18 cellular contexts compared by ENCODE assay signal in the genomic region with DNA sequence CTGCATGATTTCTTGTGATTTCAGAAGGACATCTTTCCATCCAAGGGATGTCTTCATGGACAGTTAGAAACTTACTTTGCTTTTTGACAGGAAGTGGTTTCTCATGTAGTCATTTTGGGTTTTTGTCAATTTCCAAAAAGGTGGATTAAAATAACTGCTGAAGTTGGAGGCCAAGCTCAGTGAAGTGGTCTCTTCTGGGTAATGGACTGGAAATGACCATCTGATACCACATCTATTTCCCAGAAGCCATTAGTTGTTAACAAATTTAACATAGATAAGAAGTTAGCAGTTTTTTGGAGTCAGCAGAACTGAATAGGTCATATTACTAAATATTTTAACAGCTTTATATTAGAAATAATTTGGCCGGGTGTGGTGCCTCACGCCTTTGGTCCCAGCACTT.
A peak's percentile ranks its signal among the peaks of the same experiment; 100 is the strongest.
DNase-seq lines count a peak whose midpoint lies in the region; ATAC-seq and TF ChIP-seq lines count a peak whose summit lies in the region.
"Had no signal": no experiment of that assay in that cellular context is flagged by ENCODE, and none has a peak within 500 bp of the region (broad histone marks: within the 10 kb centered on the region; RNA-seq: fewer than 3 reads in every experiment).

No MANE protein-coding gene starts in this region.

- H3K9me3 Mint-ChIP-seq in activated T-helper 1 cell treated with anti-CD3 and anti-CD28 coated beads, Interleukin-12 subunit alpha, Interleukin-12 subunit beta, Interleukin-2, Interleukin-4 antibody, amounts not matched to agents 30 ng/mL and 10 ng/mL and 1 ng/mL, durations not matched to agents 14 hours and 24 hours and 36 hours, result no peaks in the 10 kb centered on the region
- H3K9me3 Mint-ChIP-seq: T-helper 1 cell treated with Interleukin-12 subunit alpha and Interleukin-12 subunit beta and Interleukin-4 antibody, amounts not matched to agents 30 μg/mL and 1 μg/mL, for 36 hours had no signal

- H3K4me3 Mint-ChIP-seq in activated T-helper 1 cell treated with anti-CD3 and anti-CD28 coated beads, Interleukin-12 subunit alpha, Interleukin-12 subunit beta, Interleukin-2, Interleukin-4 antibody, amounts not matched to agents 30 ng/mL and 10 ng/mL and 1 ng/mL, durations not matched to agents 14 hours and 24 hours and 36 hours, result no peak overlapping the region
- H3K4me3 Mint-ChIP-seq: B cell; CD4-positive, alpha-beta memory T cell; T-helper 1 cell treated with Interleukin-12 subunit alpha and Interleukin-12 subunit beta and Interleukin-4 antibody, amounts not matched to agents 30 μg/mL and 1 μg/mL, for 36 hours had no signal

- H3K36me3 ChIP-seq in SJSA1, result no peaks in the 10 kb centered on the region; the same call in 1 of the 2 replicates
- no peaks in the 10 kb centered on the region for H3K36me3 ChIP-seq in osteoblast (ENCODE audit: insufficient read depth, low read length)

- H3K27me3 ChIP-seq in SJSA1 (replicated peaks) (no peaks in the 10 kb centered on the region), osteoblast (ENCODE audit: insufficient read depth, low read length) (no peaks in the 10 kb centered on the region)

- H3K4me1 ChIP-seq in SJSA1 (replicated peaks) (peaks cover 53% of the 10 kb centered on the region), osteoblast (ENCODE audit: insufficient read depth, low read length) (peaks cover 17% of the 10 kb centered on the region)

- H3K9me3 ChIP-seq in SJSA1 (replicated peaks) (no peaks in the 10 kb centered on the region), osteoblast (ENCODE audit: low read depth, low read length) (no peaks in the 10 kb centered on the region)

- H3K27ac Mint-ChIP-seq in activated T-helper 1 cell treated with anti-CD3 and anti-CD28 coated beads, Interleukin-12 subunit alpha, Interleukin-12 subunit beta, Interleukin-2, Interleukin-4 antibody, amounts not matched to agents 30 ng/mL and 10 ng/mL and 1 ng/mL, durations not matched to agents 14 hours and 24 hours and 36 hours, result no peak overlapping the region
- H3K27ac Mint-ChIP-seq: B cell; CD4-positive, alpha-beta memory T cell; T-helper 1 cell treated with Interleukin-12 subunit alpha and Interleukin-12 subunit beta and Interleukin-4 antibody, amounts not matched to agents 30 μg/mL and 1 μg/mL, for 36 hours had no signal

- H3K27ac ChIP-seq in SJSA1, result peak overlapping the region; percentile 74
- H3K27ac ChIP-seq in osteoblast (ENCODE audit: low read depth, low read length), result peak overlapping the region; percentile 70

- H3K36me3 Mint-ChIP-seq in activated T-helper 1 cell treated with anti-CD3 and anti-CD28 coated beads, Interleukin-12 subunit alpha, Interleukin-12 subunit beta, Interleukin-2, Interleukin-4 antibody, amounts not matched to agents 30 ng/mL and 10 ng/mL and 1 ng/mL, durations not matched to agents 14 hours and 24 hours and 36 hours (ENCODE audit: low read depth), result no peaks in the 10 kb centered on the region
- H3K36me3 Mint-ChIP-seq: CD4-positive, alpha-beta memory T cell had no signal

- ATAC-seq in Right ventricle myocardium superior (ENCODE audit: poor library complexity) (no peak), HG03097 (IDR thresholded peaks at IDR 0.05; ENCODE audit: low FRiP score, unreplicated experiment) (no peak), GM21529 (IDR thresholded peaks at IDR 0.05; ENCODE audit: unreplicated experiment) (no peak)
- ATAC-seq: PC-3 had no signal

- H4K20me1 ChIP-seq in osteoblast (ENCODE audit: insufficient read depth, low read length), result no peaks in the 10 kb centered on the region

- no peak for TF ChIP-seq CTCF in osteoblast (IDR thresholded peaks at IDR 0.05; ENCODE audit: extremely low read depth, low read depth, low read length)

- H3K27me3 Mint-ChIP-seq in activated T-helper 1 cell treated with anti-CD3 and anti-CD28 coated beads, Interleukin-12 subunit alpha, Interleukin-12 subunit beta, Interleukin-2, Interleukin-4 antibody, amounts not matched to agents 30 ng/mL and 10 ng/mL and 1 ng/mL, durations not matched to agents 14 hours and 24 hours and 36 hours (ENCODE audit: insufficient read depth), result no peaks in the 10 kb centered on the region
- H3K27me3 Mint-ChIP-seq: B cell; CD4-positive, alpha-beta memory T cell had no signal

- no peak overlapping the region for H3K4me2 ChIP-seq in osteoblast (ENCODE audit: insufficient read depth, low read length)

- H3K79me2 ChIP-seq in osteoblast (ENCODE audit: insufficient read depth, low read length), result no peaks in the 10 kb centered on the region

- H3K4me3 ChIP-seq in SJSA1 (no peak overlapping the region), osteoblast (ENCODE audit: insufficient read depth, low read length) (no peak overlapping the region)

- peak; percentile 41 for DNase-seq in EH (ENCODE audit: low read depth)
- DNase-seq in HT1080 (ENCODE audit: low read depth), result peak; percentile 39
- DNase-seq in SJSA1 (ENCODE audit: low read depth in 1 of 2, low spot score in 2 of 2), result no peak
- DNase-seq in osteoblast (ENCODE audit: insufficient read length, low spot score, missing footprints), result no peak
- no peak for DNase-seq in Right ventricle myocardium superior
- DNase-seq in activated T-helper 1 cell treated with anti-CD3 and anti-CD28 coated beads, Interleukin-12 subunit alpha, Interleukin-12 subunit beta, Interleukin-2, Interleukin-4 antibody, amounts not matched to agents 30 ng/mL and 10 ng/mL and 1 ng/mL, durations not matched to agents 14 hours and 24 hours and 36 hours (ENCODE audit: low spot score), result no peak
- DNase-seq: Calu3; CD4-positive, alpha-beta memory T cell; DMS79; NCI-H1436; NCI-H2029; NCI-H2171 treated with DMSO at 0.1 percent for 48 hours; NCI-H774; PC-3 had no signal

- intact Hi-C loops in Right ventricle myocardium superior (cut with DNase I), result no loop called here
- intact Hi-C loops in activated T-helper 1 cell treated with anti-CD3 and anti-CD28 coated beads, Interleukin-12 subunit alpha, Interleukin-12 subunit beta, Interleukin-2, Interleukin-4 antibody, amounts not matched to agents 30 ng/mL and 10 ng/mL and 1 ng/mL, durations not matched to agents 14 hours and 24 hours and 36 hours (cut with micrococcal nuclease), result no loop called here

- H2AFZ ChIP-seq in osteoblast (ENCODE audit: low read length), result peak overlapping the region; percentile 96

- no peaks in the 10 kb centered on the region for H3K4me1 Mint-ChIP-seq in activated T-helper 1 cell treated with anti-CD3 and anti-CD28 coated beads, Interleukin-12 subunit alpha, Interleukin-12 subunit beta, Interleukin-2, Interleukin-4 antibody, amounts not matched to agents 30 ng/mL and 10 ng/mL and 1 ng/mL, durations not matched to agents 14 hours and 24 hours and 36 hours (ENCODE audit: low read depth)
- H3K4me1 Mint-ChIP-seq: B cell had no signal

Comparison
In these comparisons a context has a peak if more than half of its experiments do, and no peak if none do; other contexts are left out.
1. DNase-seq: peak in EH (single experiment) and HT1080 (single experiment); none in SJSA1 (0 of 2), osteoblast (single experiment), Right ventricle myocardium superior (single experiment) and activated T-helper 1 cell treated with anti-CD3 and anti-CD28 coated beads, Interleukin-12 subunit alpha, Interleukin-12 subunit beta, Interleukin-2, Interleukin-4 antibody, amounts not matched to agents 30 ng/mL and 10 ng/mL and 1 ng/mL, durations not matched to agents 14 hours and 24 hours and 36 hours (single experiment).